ENCODE assay signal across 29 cellular contexts in genomic region chr6:114712129-114712662, GRCh38.
DNase-seq lines count a peak whose midpoint lies in the region; ATAC-seq and TF ChIP-seq lines count a peak whose summit lies in the region.
"Had no signal": no experiment of that assay in that cellular context is flagged by ENCODE, and none has a peak within 500 bp of the region (broad histone marks: within the 10 kb centered on the region; RNA-seq: fewer than 3 reads in every experiment).

No MANE protein-coding gene starts in this region.

- no peaks in the 10 kb centered on the region for H3K4me1 ChIP-seq in right cardiac atrium (ENCODE audit: control insufficient read depth, insufficient read depth, low read length)
- H3K4me1 ChIP-seq: adrenal gland, BLaER1 had no signal

- no peaks in the 10 kb centered on the region for H3K27me3 ChIP-seq in right cardiac atrium (ENCODE audit: control insufficient read depth, insufficient read depth)
- H3K27me3 ChIP-seq: adrenal gland, BLaER1 had no signal

- TF ChIP-seq CTCF in GM12865 (IDR thresholded peaks at IDR 0.05; ENCODE audit: insufficient read depth, low read depth, low read length, missing control alignments): no peak

- H3K9me3 Mint-ChIP-seq in activated CD8-positive, alpha-beta T cell treated with anti-CD3 and anti-CD28 coated beads, Interleukin-2, amount 10 ng/mL, durations not matched to agents 7 days and 5 days (ENCODE audit: insufficient read depth): no peaks in the 10 kb centered on the region
- H3K9me3 Mint-ChIP-seq: neural crest cell had no signal

- POLR2A ChIA-PET in activated CD8-positive, alpha-beta T cell treated with anti-CD3 and anti-CD28 coated beads, Interleukin-2, amount 10 ng/mL, durations not matched to agents 7 days and 5 days (lab: Charles Lee): no interaction called here

- no peak overlapping the region for H3K4me3 ChIP-seq in GM12865 (ENCODE audit: low read depth, low read length)
- no peak overlapping the region for H3K4me3 ChIP-seq in right cardiac atrium (ENCODE audit: low read length)
- H3K4me3 ChIP-seq: adrenal gland, BLaER1, GM23248, lung had no signal

- no peak overlapping the region for H3K27ac ChIP-seq in right cardiac atrium (ENCODE audit: low read length)
- H3K27ac ChIP-seq: adrenal gland, BLaER1, GM23248, KMS-11 had no signal

- CTCF ChIA-PET in activated CD8-positive, alpha-beta T cell treated with anti-CD3 and anti-CD28 coated beads, Interleukin-2, amount 10 ng/mL, durations not matched to agents 7 days and 5 days (lab: Charles Lee): no interaction called here

- H3K9me3 ChIP-seq in right cardiac atrium (ENCODE audit: control insufficient read depth, low read length): no peaks in the 10 kb centered on the region
- H3K9me3 ChIP-seq: adrenal gland, BLaER1 had no signal

- H3K4me1 Mint-ChIP-seq in activated CD8-positive, alpha-beta T cell treated with anti-CD3 and anti-CD28 coated beads, Interleukin-2, amount 10 ng/mL, durations not matched to agents 7 days and 5 days (ENCODE audit: low read depth): no peaks in the 10 kb centered on the region
- H3K4me1 Mint-ChIP-seq: neural crest cell had no signal

- no peaks in the 10 kb centered on the region for H3K27me3 Mint-ChIP-seq in activated CD8-positive, alpha-beta T cell treated with anti-CD3 and anti-CD28 coated beads, Interleukin-2, amount 10 ng/mL, durations not matched to agents 7 days and 5 days (ENCODE audit: low read depth)
- H3K27me3 Mint-ChIP-seq: stimulated activated naive CD8-positive, alpha-beta T cell treated with anti-CD3 and anti-CD28 coated beads, Interleukin-15, Interleukin-2, amounts not matched to agents 100 ng/mL and 50 ng/mL, for 24 hours had no signal

- intact Hi-C loops in right cardiac atrium (cut with DNase I): no loop called here

- ATAC-seq in GM18870 (IDR thresholded peaks at IDR 0.05; ENCODE audit: unreplicated experiment): peak; percentile 34
- ATAC-seq in HG02610 (IDR thresholded peaks at IDR 0.05; ENCODE audit: unreplicated experiment): peak; percentile 21
- ATAC-seq in HG03280 (IDR thresholded peaks at IDR 0.05; ENCODE audit: unreplicated experiment): peak; percentile 33
- no peak for ATAC-seq in right cardiac atrium
- ATAC-seq in activated CD8-positive, alpha-beta T cell treated with anti-CD3 and anti-CD28 coated beads, Interleukin-2, amount 10 ng/mL, durations not matched to agents 7 days and 5 days: no peak
- ATAC-seq in GM18519 (IDR thresholded peaks at IDR 0.05; ENCODE audit: low FRiP score, unreplicated experiment): no peak
- ATAC-seq: activated T-cell treated with anti-CD3 and anti-CD28 coated beads, Interleukin-2, amount 50 U/mL, for 72 hours; sciatic nerve; SK-N-SH treated with all-trans-retinoic acid at 6 μM for 48 hours had no signal

- H3K36me3 Mint-ChIP-seq in activated CD8-positive, alpha-beta T cell treated with anti-CD3 and anti-CD28 coated beads, Interleukin-2, amount 10 ng/mL, durations not matched to agents 7 days and 5 days (ENCODE audit: low read depth): no peaks in the 10 kb centered on the region
- H3K36me3 Mint-ChIP-seq: brain had no signal

- WGBS in right cardiac atrium: 91% methylated on average over 1 of the region's 1 CpG

- H3K4me3 Mint-ChIP-seq in activated CD8-positive, alpha-beta T cell treated with anti-CD3 and anti-CD28 coated beads, Interleukin-2, amount 10 ng/mL, durations not matched to agents 7 days and 5 days: no peak overlapping the region
- H3K4me3 Mint-ChIP-seq: activated T-cell treated with anti-CD3 and anti-CD28 coated beads, Interleukin-2, amount 50 U/mL, for 72 hours; brain; neural crest cell; stimulated activated naive CD8-positive, alpha-beta T cell treated with anti-CD3 and anti-CD28 coated beads, Interleukin-15, Interleukin-2, amounts not matched to agents 100 ng/mL and 50 ng/mL, for 24 hours had no signal

- DNase-seq in GM12865 (ENCODE audit: low read depth) (peak; percentile 38), right cardiac atrium (no peak), hepatic stellate cell (ENCODE audit: low spot score) (no peak)
- DNase-seq in activated CD8-positive, alpha-beta T cell treated with anti-CD3 and anti-CD28 coated beads, Interleukin-2, amount 10 ng/mL, durations not matched to agents 7 days and 5 days: no peak
- DNase-seq: ACHN; activated CD4-positive, alpha-beta T cell treated with anti-CD3 and anti-CD28 coated beads for 48 hours; activated naive CD4-positive, alpha-beta T cell treated with Interleukin-2 at 50 U/mL for 16 hours; activated T-cell treated with anti-CD3 and anti-CD28 coated beads, Interleukin-2, amount 50 U/mL, for 72 hours; adrenal gland; DND-41; glutamatergic neuron; GM23248; NCI-H1436 treated with DMSO at 0.1 percent for 48 hours; NCI-H526 treated with DMSO at 0.1 percent for 48 hours; posterior cingulate gyrus; stimulated activated CD4-positive, alpha-beta T cell treated with anti-CD3 and anti-CD28 coated beads, Interleukin-15, amount 100 ng/mL, for 24 hours; T-helper 2 cell had no signal

- no peak overlapping the region for H3K27ac Mint-ChIP-seq in activated CD8-positive, alpha-beta T cell treated with anti-CD3 and anti-CD28 coated beads, Interleukin-2, amount 10 ng/mL, durations not matched to agents 7 days and 5 days
- H3K27ac Mint-ChIP-seq: activated T-cell treated with anti-CD3 and anti-CD28 coated beads, Interleukin-2, amount 50 U/mL, for 72 hours; brain; stimulated activated naive CD8-positive, alpha-beta T cell treated with anti-CD3 and anti-CD28 coated beads, Interleukin-15, Interleukin-2, amounts not matched to agents 100 ng/mL and 50 ng/mL, for 24 hours had no signal

Comparison
In these comparisons a context has a peak if more than half of its experiments do, and no peak if none do; other contexts are left out.
1. ATAC-seq: peak in GM18870 (single experiment), HG02610 (single experiment) and HG03280 (single experiment); none in right cardiac atrium (0 of 2), activated CD8-positive, alpha-beta T cell treated with anti-CD3 and anti-CD28 coated beads, Interleukin-2, amount 10 ng/mL, durations not matched to agents 7 days and 5 days (single experiment) and GM18519 (single experiment).